8 cellular contexts compared by ENCODE assay signal in genomic region chrX:1483843-1484637, GRCh38. TPM values are rescaled to one million over a fixed set of nuclear protein-coding genes. Genes with fewer than 3 reads are reported as not detected.
A peak's percentile ranks its signal among the peaks of the same experiment; 100 is the strongest.
DNase-seq lines count a peak whose midpoint lies in the region; ATAC-seq and TF ChIP-seq lines count a peak whose summit lies in the region.
"Had no signal": no experiment of that assay in that cellular context is flagged by ENCODE, and none has a peak within 500 bp of the region (broad histone marks: within the 10 kb centered on the region; RNA-seq: fewer than 3 reads in every experiment).

No MANE protein-coding gene starts in this region.

- peak; percentile 63 for DNase-seq in spleen
- no peak for DNase-seq in SIG-M5 (lab: John Stamatoyannopoulos, UW)
- DNase-seq in nephron progenitor cell = no peak

- H3K27ac ChIP-seq in OCI-LY1 (ENCODE audit: low read depth, low read length, poor library complexity, severe bottlenecking) (peak overlapping the region; percentile 95), spleen (peak overlapping the region in 4 of 8 donors; percentile 34 to 60 (median 50)), gastroesophageal sphincter (no peak overlapping the region)
- H3K27ac ChIP-seq: epithelial cell of prostate had no signal

- H3K27ac Mint-ChIP-seq in nephron progenitor cell = no peak overlapping the region

- H3K27me3 ChIP-seq in OCI-LY1 (ENCODE audit: insufficient read depth, low read length) = no peaks in the 10 kb centered on the region
- no peaks in the 10 kb centered on the region for H3K27me3 ChIP-seq in spleen (replicated peaks in 1 of 7)
- H3K27me3 ChIP-seq in gastroesophageal sphincter = peaks cover 57% of the 10 kb centered on the region

- peaks cover 10% of the 10 kb centered on the region for H3K36me3 Mint-ChIP-seq in nephron progenitor cell (ENCODE audit: low read depth)

- no peaks in the 10 kb centered on the region; the same call in 1 of the 2 replicates for H3K9me3 ChIP-seq in OCI-LY1 (ENCODE audit: low read length)
- H3K9me3 ChIP-seq in spleen = peaks cover 0 to 12% (median 10%) of the 10 kb centered on the region in 8 donors
- peaks cover 0 to 14% (median 0%) of the 10 kb centered on the region in 3 donors for H3K9me3 ChIP-seq in gastroesophageal sphincter

- no peaks in the 10 kb centered on the region for H4K20me1 ChIP-seq in OCI-LY1 (ENCODE audit: insufficient read depth, low read length)

- peaks cover 25% of the 10 kb centered on the region for H3K9me3 Mint-ChIP-seq in nephron progenitor cell

- H3K4me1 ChIP-seq in OCI-LY1 (ENCODE audit: insufficient read depth, low read length, severe bottlenecking) (peaks cover 85% of the 10 kb centered on the region), spleen (peaks cover 9 to 76% (median 55%) of the 10 kb centered on the region in 6 donors), gastroesophageal sphincter (peaks cover 0 to 11% (median 0%) of the 10 kb centered on the region in 3 donors)

- no peak overlapping the region for H3K4me3 ChIP-seq in OCI-LY1 (ENCODE audit: low read depth, low read length, poor library complexity, severe bottlenecking)
- H3K4me3 ChIP-seq in spleen = peak overlapping the region in 1 of 8 donors; percentile 10
- no peak overlapping the region for H3K4me3 ChIP-seq in gastroesophageal sphincter

- H3K4me2 ChIP-seq in OCI-LY1 (ENCODE audit: low read length) = peak overlapping the region; percentile 14; the same call in 1 of the 2 replicates

- H3K4me1 Mint-ChIP-seq in nephron progenitor cell = peaks cover 8% of the 10 kb centered on the region

- H3K79me2 ChIP-seq in OCI-LY1 (ENCODE audit: insufficient read depth, low read length) = peaks cover 17% of the 10 kb centered on the region

- peak; percentile 50 for ATAC-seq in GM18909 (IDR thresholded peaks at IDR 0.05; ENCODE audit: poor library complexity, unreplicated experiment)
- peak; percentile 40 for ATAC-seq in HG02623 (IDR thresholded peaks at IDR 0.05; ENCODE audit: unreplicated experiment)
- ATAC-seq in gastroesophageal sphincter = no peak

- H3K4me3 Mint-ChIP-seq in nephron progenitor cell = no peak overlapping the region

- TF ChIP-seq POLR2A in spleen (IDR thresholded peaks at IDR 0.05) (no peak), gastroesophageal sphincter (IDR thresholded peaks at IDR 0.05) (no peak)

- peak overlapping the region; percentile 28 for H3K9ac ChIP-seq in OCI-LY1 (ENCODE audit: low read length)

- peaks cover 67% of the 10 kb centered on the region for H3K36me3 ChIP-seq in OCI-LY1 (ENCODE audit: insufficient read depth, low read length)
- peaks cover 0 to 24% (median 0%) of the 10 kb centered on the region in 6 donors for H3K36me3 ChIP-seq in spleen
- no peaks in the 10 kb centered on the region for H3K36me3 ChIP-seq in gastroesophageal sphincter

- no peak for TF ChIP-seq CTCF in OCI-LY1 (IDR thresholded peaks at IDR 0.05; ENCODE audit: low read length)
- TF ChIP-seq CTCF in spleen (IDR thresholded peaks at IDR 0.05 in 8 of 11, conservative IDR thresholded peaks at IDR 0.05 in 3 of 11) = no peak
- TF ChIP-seq CTCF in gastroesophageal sphincter (IDR thresholded peaks at IDR 0.05) = no peak
- TF ChIP-seq CTCF in nephron progenitor cell (IDR thresholded peaks at IDR 0.05) = no peak

- TF ChIP-seq EP300 in gastroesophageal sphincter (IDR thresholded peaks at IDR 0.05) = no peak

- WGBS in spleen, 5 donors = 68 to 81% (median 74%) methylated on average over 15 of the region's 15 CpGs
- WGBS in gastroesophageal sphincter (ENCODE audit: low coverage in 1 of 2), 2 donors = 61 to 86% methylated on average over 3 to 5 of the region's 15 CpGs

- no peaks in the 10 kb centered on the region for H3K9me2 ChIP-seq in OCI-LY1 (ENCODE audit: low read depth, low read length)

- peaks cover 9% of the 10 kb centered on the region for H3F3A ChIP-seq in OCI-LY1 (ENCODE audit: insufficient read depth, low read length)

- intact Hi-C loops in spleen (cut with DNase I; ENCODE audit: low total_unique reads) = no loop called here

- H3K27me3 Mint-ChIP-seq in nephron progenitor cell (ENCODE audit: low read depth, poor library complexity) = peaks cover 4% of the 10 kb centered on the region

- H2AFZ ChIP-seq in OCI-LY1 (ENCODE audit: low read length) = no peak overlapping the region

RNA-seq across cellular contexts. Expression of gene ASMTL, which starts 31.3 kb away (rescaled TPM):
- total RNA-seq in spleen (10 to 100 TPM; 21.3 to 35.5 (median 27.9) TPM), gastroesophageal sphincter (10 to 100 TPM; 29.7 to 35.1 (median 32.5) TPM)
- polyA plus RNA-seq in spleen = 10 to 100 TPM; 25.0 to 28.8 (median 26.6) TPM

RNA-seq across cellular contexts. Expression of gene P2RY8, which starts 52.9 kb away (rescaled TPM):
- 10 to 100 TPM; 19.5 to 32.2 (median 30.0) TPM for total RNA-seq in spleen
- polyA plus RNA-seq in spleen = 10 to 100 TPM in 1 of 3 donors, 1 to 10 TPM in 2; 8.1 to 15.5 (median 8.5) TPM
- 1 to 10 TPM in 3 of 4 donors, under 1 TPM in 1; 0.81 to 2.7 (median 1.8) TPM for total RNA-seq in gastroesophageal sphincter

Comparison
In these comparisons a context has a peak if more than half of its experiments do, and no peak if none do; other contexts are left out.
1. RNA of gene P2RY8, which starts 52.9 kb away (total RNA-seq): 19.5 to 32.2 TPM in spleen; 0.81 to 2.7 TPM in gastroesophageal sphincter; every median in the first group is over 4 times any median in the second.